8 cellular contexts compared by ENCODE assay signal in genomic region chr19:664913-665443, GRCh38. TPM values are rescaled to one million over a fixed set of nuclear protein-coding genes. Genes with fewer than 3 reads are reported as not detected.
DNase-seq lines count a peak whose midpoint lies in the region; ATAC-seq and TF ChIP-seq lines count a peak whose summit lies in the region.

No MANE protein-coding gene starts in this region.

- peaks cover 17% of the 10 kb centered on the region for H3K4me1 ChIP-seq in A673 (ENCODE audit: insufficient read depth, low read length, poor library complexity, severe bottlenecking)
- H3K4me1 ChIP-seq in GM23248 (ENCODE audit: insufficient read depth) = peaks cover 13% of the 10 kb centered on the region

- POLR2A ChIA-PET in A673 (lab: Charles Lee; ENCODE audit: low non-redundant PET) = no interaction called here

- peaks cover 46% of the 10 kb centered on the region for H3K4me1 Mint-ChIP-seq in chondrocyte (ENCODE audit: low read depth)

- peak; percentile 92 for DNase-seq in A673 (ENCODE audit: low spot score)
- peak; percentile 79 for DNase-seq in GM23248
- DNase-seq in NCI-H345 treated with DMSO at 0.1 percent for 48 hours (lab: John Stamatoyannopoulos, UW; ENCODE audit: unreplicated experiment) = peak; percentile 75
- peak; percentile 90 for DNase-seq in activated CD4-positive, alpha-beta T cell treated with anti-CD3 and anti-CD28 coated beads for 48 hours
- no peak for DNase-seq in chondrocyte (ENCODE audit: low spot score)
- DNase-seq in left lobe of liver (ENCODE audit: low spot score) = peak; percentile 75
- peak; percentile 81 to 83 for DNase-seq in stimulated activated CD4-positive, alpha-beta T cell treated with anti-CD3 and anti-CD28 coated beads, Interleukin-2, amount 100 ng/mL, for 48 hours

- peak; percentile 16 for ATAC-seq in left lobe of liver
- ATAC-seq in HG02840 (IDR thresholded peaks at IDR 0.05; ENCODE audit: low FRiP score, unreplicated experiment) = no peak

- H3K4me2 ChIP-seq in GM23248 (ENCODE audit: unreplicated experiment) = peak overlapping the region; percentile 43

- H3K36me3 Mint-ChIP-seq in chondrocyte (ENCODE audit: low read depth) = no peaks in the 10 kb centered on the region

- H3K27me3 Mint-ChIP-seq in chondrocyte (ENCODE audit: low read depth) = no peaks in the 10 kb centered on the region

- intact Hi-C loops in A673 (cut with micrococcal nuclease; ENCODE audit: unreplicated experiment) = loop anchor here (1.0 to 10.0 kb wide), 2 partner anchors 69 to 250 kb away; partner anchors contain the start of genes KISS1R and R3HDM4

- H3K4me3 ChIP-seq in A673 (ENCODE audit: low read depth, low read length, poor library complexity, severe bottlenecking) = no peak overlapping the region
- H3K4me3 ChIP-seq in GM23248 = peak overlapping the region; percentile 55

- no peaks in the 10 kb centered on the region for H3K9me3 Mint-ChIP-seq in chondrocyte (ENCODE audit: low read depth)

- CTCF ChIA-PET in A673 (lab: Charles Lee) = interaction anchor here (0.6 kb wide), 1 partner anchor 189 kb away, joined by 10 read pairs; no protein-coding TSS in a partner anchor

- peak overlapping the region; percentile 63 for H3K27ac Mint-ChIP-seq in chondrocyte (ENCODE audit: unreplicated experiment)

- H3K79me2 ChIP-seq in GM23248 (ENCODE audit: insufficient read depth) = peaks cover 29% of the 10 kb centered on the region

- peak overlapping the region; percentile 38 for H3K4me3 Mint-ChIP-seq in chondrocyte (ENCODE audit: unreplicated experiment)

- H3K36me3 ChIP-seq in A673 (ENCODE audit: insufficient read depth, low read length, poor library complexity, severe bottlenecking) = no peaks in the 10 kb centered on the region
- no peaks in the 10 kb centered on the region for H3K36me3 ChIP-seq in GM23248 (ENCODE audit: low read depth)

- peak overlapping the region; percentile 66 for H2AFZ ChIP-seq in GM23248

- H3K9me2 ChIP-seq in GM23248 (ENCODE audit: insufficient read depth) = no peaks in the 10 kb centered on the region

- H4K20me1 ChIP-seq in GM23248 (ENCODE audit: insufficient read depth) = no peaks in the 10 kb centered on the region

- no peak overlapping the region for H3K9ac ChIP-seq in GM23248

- BruUV-seq in A673 (replicated peaks; lab: Mats Ljungman, UMichigan) = no TSS peak

- in situ Hi-C loops in GM23248 (cut with MboI) = no loop called here

- TF ChIP-seq CTCF in A673 (conservative IDR thresholded peaks at IDR 0.05; ENCODE audit: low read depth, low read length) = peak; percentile 91
- TF ChIP-seq CTCF in chondrocyte (IDR thresholded peaks at IDR 0.05) = peak; percentile 94

- WGBS in GM23248 (ENCODE audit: low coverage in 1 of 2, low lambda C conversion rate in 2 of 2, missing lambda C conversion rate in 2 of 2), 2 experiments = 1 to 3% methylated on average over 24 of the region's 24 CpGs

- H3K9me3 ChIP-seq in A673 (ENCODE audit: low read depth, low read length, poor library complexity, severe bottlenecking) = no peaks in the 10 kb centered on the region
- no peaks in the 10 kb centered on the region for H3K9me3 ChIP-seq in GM23248 (ENCODE audit: low read depth)

- H3F3A ChIP-seq in GM23248 (ENCODE audit: insufficient read depth) = peaks cover 6% of the 10 kb centered on the region; the same call in 1 of the 2 replicates

- H3K27me3 ChIP-seq in A673 (replicated peaks; ENCODE audit: insufficient read depth, low read depth, low read length, poor library complexity) (no peaks in the 10 kb centered on the region), GM23248 (replicated peaks; ENCODE audit: insufficient read depth) (no peaks in the 10 kb centered on the region)

- H3K27ac ChIP-seq in A673 (ENCODE audit: low read depth, low read length, poor library complexity, severe bottlenecking) = no peak overlapping the region
- H3K27ac ChIP-seq in GM23248 = no peak overlapping the region

RNA-seq across cellular contexts. Expression of gene RNF126, which starts 2.0 kb away (rescaled TPM):
- total RNA-seq in A673 (2021) = 90.2 and 93.3 TPM in 2 replicates
- 71.3 and 72.4 TPM in 2 replicates for total RNA-seq in GM23248 (2014; rRNA removed; shearing (Covaris generic))
- 52.7 and 58.5 TPM in 2 replicates for polyA plus RNA-seq in GM23248 (2016; fragmentation: Nextera tagmentation; extraction: Ambion mirVana)
- total RNA-seq in chondrocyte = 29.3 to 36.3 TPM (median 29.5 TPM) in 3 replicates
- 22.2 TPM for total RNA-seq in left lobe of liver

RNA-seq across cellular contexts. Expression of gene FSTL3, which starts 11.2 kb away (rescaled TPM):
- total RNA-seq in A673 (2021) (5.9 and 6.0 TPM in 2 replicates), chondrocyte (267 to 316 TPM (median 312 TPM) in 3 replicates), left lobe of liver (4.3 TPM)
- 97.3 and 100 TPM in 2 replicates for total RNA-seq in GM23248 (2014; rRNA removed; shearing (Covaris generic))
- 39.2 and 41.4 TPM in 2 replicates for polyA plus RNA-seq in GM23248 (2016; fragmentation: Nextera tagmentation; extraction: Ambion mirVana)

RNA-seq across cellular contexts. Expression of gene FGF22, which starts 25.3 kb away (rescaled TPM):
- total RNA-seq in A673 (2021) = 0.19 and 0.57 TPM in 2 replicates
- total RNA-seq in GM23248 (2014; rRNA removed; shearing (Covaris generic)) = 0.13 and 1.2 TPM in 2 replicates
- polyA plus RNA-seq in GM23248 (2016; fragmentation: Nextera tagmentation; extraction: Ambion mirVana) = not detected in 2 replicates
- total RNA-seq in chondrocyte = not detected in 3 replicates
- total RNA-seq in left lobe of liver = 0.30 TPM

RNA-seq across cellular contexts. Expression of gene PRSS57, which starts 30.3 kb away (rescaled TPM):
- total RNA-seq in A673 (2021) (not detected in 2 replicates), chondrocyte (not detected in 3 replicates), left lobe of liver (not detected)
- not detected in 2 replicates for total RNA-seq in GM23248 (2014; rRNA removed; shearing (Covaris generic))
- polyA plus RNA-seq in GM23248 (2016; fragmentation: Nextera tagmentation; extraction: Ambion mirVana) = not detected in 2 replicates

RNA-seq across cellular contexts. Expression of gene POLRMT, which starts 31.6 kb away (rescaled TPM):
- total RNA-seq in A673 (2021) (100 and 107 TPM in 2 replicates), chondrocyte (27.3 to 35.8 TPM (median 35.5 TPM) in 3 replicates), left lobe of liver (51.8 TPM)
- total RNA-seq in GM23248 (2014; rRNA removed; shearing (Covaris generic)) = 36.2 and 48.8 TPM in 2 replicates
- 21.8 and 23.6 TPM in 2 replicates for polyA plus RNA-seq in GM23248 (2016; fragmentation: Nextera tagmentation; extraction: Ambion mirVana)

Comparison
In these comparisons a context has a peak if more than half of its experiments do, and no peak if none do; other contexts are left out.
1. RNA of gene FSTL3, which starts 11.2 kb away (total RNA-seq): 267 to 316 TPM in chondrocyte and 97.3 to 100 TPM in GM23248; 5.9 to 6.0 TPM in A673 and 4.3 TPM in left lobe of liver (single experiment); every median in the first group is over 10 times any median in the second.